ENCODE assay signal across 17 cellular contexts in the genomic region with DNA sequence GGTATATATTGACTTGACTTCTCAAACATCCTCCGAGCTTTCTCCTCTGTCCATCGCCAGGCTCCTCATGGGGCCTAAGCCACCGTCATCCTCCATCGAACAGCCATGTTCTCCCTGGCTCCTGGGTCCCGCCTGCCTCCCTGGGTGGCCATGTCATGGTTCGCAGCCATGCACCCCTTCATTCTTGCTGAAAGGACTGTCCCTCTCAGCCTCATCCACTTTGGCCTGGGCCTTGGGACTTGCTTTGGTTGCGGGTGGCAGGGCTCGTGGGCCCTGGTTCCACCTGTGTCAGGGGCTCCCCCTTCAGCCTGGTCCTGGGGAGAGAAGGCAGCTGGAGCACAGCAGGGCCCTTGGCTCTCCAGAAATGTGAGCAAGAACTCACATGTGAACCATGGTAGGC.
A peak's percentile ranks its signal among the peaks of the same experiment; 100 is the strongest.
DNase-seq lines count a peak whose midpoint lies in the region; ATAC-seq and TF ChIP-seq lines count a peak whose summit lies in the region.
"Had no signal": no experiment of that assay in that cellular context is flagged by ENCODE, and none has a peak within 500 bp of the region (broad histone marks: within the 10 kb centered on the region; RNA-seq: fewer than 3 reads in every experiment).

No MANE protein-coding gene starts in this region.

- peaks cover 15% of the 10 kb centered on the region for H3K9me3 Mint-ChIP-seq in MCF 10A (ENCODE audit: unreplicated experiment)
- no peaks in the 10 kb centered on the region for H3K9me3 Mint-ChIP-seq in stimulated activated memory B cell treated with anti-CD40 and anti-IgM and Interleukin-4, amounts not matched to agents 10 μg/mL and 1 μg/mL and 100 μg/mL, for 72 hours
- H3K9me3 Mint-ChIP-seq: CD8-positive, alpha-beta memory T cell had no signal

- no peaks in the 10 kb centered on the region for H3K9me3 ChIP-seq in breast epithelium
- H3K9me3 ChIP-seq: BLaER1, Caco-2 had no signal

- no peak for TF ChIP-seq POLR2A in breast epithelium (IDR thresholded peaks at IDR 0.05)

- H3K27me3 Mint-ChIP-seq in MCF 10A (ENCODE audit: insufficient read depth, unreplicated experiment) = no peaks in the 10 kb centered on the region
- no peaks in the 10 kb centered on the region for H3K27me3 Mint-ChIP-seq in stimulated activated memory B cell treated with anti-CD40 and anti-IgM and Interleukin-4, amounts not matched to agents 10 μg/mL and 1 μg/mL and 100 μg/mL, for 72 hours

- no peak for ATAC-seq in stimulated activated memory B cell treated with anti-CD40 and anti-IgM and Interleukin-4, amounts not matched to agents 10 μg/mL and 1 μg/mL and 100 μg/mL, for 72 hours
- ATAC-seq in HG02763 (IDR thresholded peaks at IDR 0.05; ENCODE audit: unreplicated experiment) (no peak), HG02610 (IDR thresholded peaks at IDR 0.05; ENCODE audit: unreplicated experiment) (no peak)
- ATAC-seq: HCT116 had no signal

- H3K36me3 Mint-ChIP-seq in MCF 10A (ENCODE audit: insufficient read depth, unreplicated experiment) = no peaks in the 10 kb centered on the region
- no peaks in the 10 kb centered on the region for H3K36me3 Mint-ChIP-seq in stimulated activated memory B cell treated with anti-CD40 and anti-IgM and Interleukin-4, amounts not matched to agents 10 μg/mL and 1 μg/mL and 100 μg/mL, for 72 hours
- H3K36me3 Mint-ChIP-seq: CD8-positive, alpha-beta memory T cell had no signal

- no TSS peak for BruUV-seq in MCF 10A (replicated peaks; lab: Mats Ljungman, UMichigan)

- POLR2A ChIA-PET in MCF 10A (lab: Yijun Ruan, JAX) = no interaction called here

- H3K4me3 Mint-ChIP-seq in MCF 10A (ENCODE audit: unreplicated experiment) = no peak overlapping the region
- H3K4me3 Mint-ChIP-seq in stimulated activated memory B cell treated with anti-CD40 and anti-IgM and Interleukin-4, amounts not matched to agents 10 μg/mL and 1 μg/mL and 100 μg/mL, for 72 hours = no peak overlapping the region
- H3K4me3 Mint-ChIP-seq: CD8-positive, alpha-beta memory T cell had no signal

- peak overlapping the region; percentile 85 for H3K27ac Mint-ChIP-seq in MCF 10A (ENCODE audit: low read depth, unreplicated experiment)
- peak overlapping the region; percentile 8 for H3K27ac Mint-ChIP-seq in stimulated activated memory B cell treated with anti-CD40 and anti-IgM and Interleukin-4, amounts not matched to agents 10 μg/mL and 1 μg/mL and 100 μg/mL, for 72 hours

- DNase-seq in MCF 10A (ENCODE audit: unreplicated experiment) = no peak
- no peak for DNase-seq in breast epithelium (ENCODE audit: low spot score in 2 of 2)
- peak; percentile 82 for DNase-seq in mesenteric fat pad (ENCODE audit: low spot score)
- DNase-seq in NCI-H82 treated with DMSO at 0.1 percent for 48 hours (lab: John Stamatoyannopoulos, UW; ENCODE audit: unreplicated experiment) = no peak
- no peak for DNase-seq in NCI-H1105 treated with DMSO at 0.1 percent for 48 hours (lab: John Stamatoyannopoulos, UW)
- DNase-seq: 8988T; AML-193; Caco-2; CD8-positive, alpha-beta memory T cell; DND-41; GDM1; GM23248 had no signal

- intact Hi-C loops in MCF 10A (cut with micrococcal nuclease) = no loop called here
- intact Hi-C loops in breast epithelium (cut with DNase I; ENCODE audit: low total_unique reads) = no loop called here

- H3K36me3 ChIP-seq in breast epithelium = no peaks in the 10 kb centered on the region
- H3K36me3 ChIP-seq: BLaER1 had no signal

- no peaks in the 10 kb centered on the region for H3K27me3 ChIP-seq in breast epithelium

- H3K4me1 ChIP-seq in breast epithelium = peaks cover 5 to 15% of the 10 kb centered on the region in 2 donors

- no peak for TF ChIP-seq CTCF in MCF 10A (IDR thresholded peaks at IDR 0.05; ENCODE audit: unreplicated experiment)
- TF ChIP-seq CTCF in breast epithelium (IDR thresholded peaks at IDR 0.05) = no peak

- peak overlapping the region in 1 of 2 donors; percentile 72 for H3K27ac ChIP-seq in breast epithelium
- H3K27ac ChIP-seq: BLaER1, GM23248 had no signal

- peaks cover 62% of the 10 kb centered on the region for H3K4me1 Mint-ChIP-seq in MCF 10A (ENCODE audit: insufficient read depth, unreplicated experiment)
- peaks cover 41% of the 10 kb centered on the region for H3K4me1 Mint-ChIP-seq in stimulated activated memory B cell treated with anti-CD40 and anti-IgM and Interleukin-4, amounts not matched to agents 10 μg/mL and 1 μg/mL and 100 μg/mL, for 72 hours

- CTCF ChIA-PET in MCF 10A (lab: Yijun Ruan, JAX) = interaction anchor here (0.6 to 4.2 kb wide), 4 partner anchors 8 to 353 kb away, joined by 3 to 27 read pairs (median 14); no protein-coding TSS in a partner anchor

- no peak overlapping the region for H3K4me3 ChIP-seq in breast epithelium
- H3K4me3 ChIP-seq: BLaER1, GM23248 had no signal
